ENCODE assay signal across 1 cellular context in the genomic region with DNA sequence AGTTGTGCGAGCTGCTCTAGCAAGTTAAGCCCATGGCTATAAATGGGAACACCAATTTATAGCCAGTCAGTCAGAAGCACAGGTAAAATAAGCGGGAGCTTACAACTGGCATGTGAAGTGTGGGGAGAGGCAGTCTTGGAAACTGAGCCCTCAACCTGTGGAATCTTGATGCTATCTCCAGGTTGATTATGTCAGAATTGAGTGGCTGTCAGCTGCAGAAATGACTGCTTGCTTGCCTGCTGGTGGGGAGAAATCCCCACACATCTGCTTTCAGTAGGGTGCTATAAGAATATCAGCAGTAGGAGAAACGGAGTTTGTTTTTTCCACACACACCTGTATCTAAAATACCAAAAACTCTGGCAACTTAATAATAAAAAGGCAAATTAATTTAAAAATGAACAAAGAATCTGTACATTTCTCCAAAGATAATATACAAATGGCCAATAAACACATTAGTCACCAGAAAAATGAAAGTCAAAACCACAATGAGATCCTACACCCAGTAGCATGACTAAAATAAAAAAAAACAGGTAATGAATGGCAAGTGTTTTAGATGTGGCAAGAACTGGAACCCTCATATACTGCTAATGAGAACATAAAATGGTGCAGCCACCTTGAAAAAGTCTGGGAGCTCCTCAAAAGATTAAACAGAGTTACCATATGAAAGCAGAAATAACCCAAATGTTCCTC.
TF ChIP-seq lines count a peak whose summit lies in the region.

No MANE protein-coding gene starts in this region.

TF ChIP-seq in HepG2, 621 proteins besides CTCF, POLR2A, EP300 and RAD21:
- TF ChIP-seq HOXA3 (CRISPR knock-in tag; IDR thresholded peaks at IDR 0.05), result no peak
- TF ChIP-seq, protein P1, sequence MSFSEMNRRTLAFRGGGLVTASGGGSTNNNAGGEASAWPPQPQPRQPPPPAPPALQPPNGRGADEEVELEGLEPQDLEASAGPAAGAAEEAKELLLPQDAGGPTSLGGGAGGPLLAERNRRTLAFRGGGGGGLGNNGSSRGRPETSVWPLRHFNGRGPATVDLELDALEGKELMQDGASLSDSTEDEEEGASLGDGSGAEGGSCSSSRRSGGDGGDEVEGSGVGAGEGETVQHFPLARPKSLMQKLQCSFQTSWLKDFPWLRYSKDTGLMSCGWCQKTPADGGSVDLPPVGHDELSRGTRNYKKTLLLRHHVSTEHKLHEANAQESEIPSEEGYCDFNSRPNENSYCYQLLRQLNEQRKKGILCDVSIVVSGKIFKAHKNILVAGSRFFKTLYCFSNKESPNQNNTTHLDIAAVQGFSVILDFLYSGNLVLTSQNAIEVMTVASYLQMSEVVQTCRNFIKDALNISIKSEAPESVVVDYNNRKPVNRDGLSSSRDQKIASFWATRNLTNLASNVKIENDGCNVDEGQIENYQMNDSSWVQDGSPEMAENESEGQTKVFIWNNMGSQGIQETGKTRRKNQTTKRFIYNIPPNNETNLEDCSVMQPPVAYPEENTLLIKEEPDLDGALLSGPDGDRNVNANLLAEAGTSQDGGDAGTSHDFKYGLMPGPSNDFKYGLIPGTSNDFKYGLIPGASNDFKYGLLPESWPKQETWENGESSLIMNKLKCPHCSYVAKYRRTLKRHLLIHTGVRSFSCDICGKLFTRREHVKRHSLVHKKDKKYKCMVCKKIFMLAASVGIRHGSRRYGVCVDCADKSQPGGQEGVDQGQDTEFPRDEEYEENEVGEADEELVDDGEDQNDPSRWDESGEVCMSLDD (CRISPR knock-in tag; IDR thresholded peaks at IDR 0.05; ENCODE audit: borderline replicate concordance), result no peak
